In genomic region chr4:48379587-48380140, GRCh38 we compare ENCODE assay signal across 11 cellular contexts. TPM values are rescaled to one million over a fixed set of nuclear protein-coding genes. Genes with fewer than 3 reads are reported as not detected.
DNase-seq lines count a peak whose midpoint lies in the region; TF ChIP-seq lines count a peak whose summit lies in the region.
"Had no signal": no experiment of that assay in that cellular context is flagged by ENCODE, and none has a peak within 500 bp of the region (broad histone marks: within the 10 kb centered on the region; RNA-seq: fewer than 3 reads in every experiment).

No MANE protein-coding gene starts in this region.

- H4K20me1 ChIP-seq in mammary epithelial cell (ENCODE audit: insufficient read depth, low read length) (peaks cover 4% of the 10 kb centered on the region), neural progenitor cell (ENCODE audit: low read depth) (peaks cover 20% of the 10 kb centered on the region), PC-9 (ENCODE audit: insufficient read depth) (no peaks in the 10 kb centered on the region; the same call in none of the 2 replicates)

- H2AFZ ChIP-seq in mammary epithelial cell (ENCODE audit: low read depth, low read length) (no peak overlapping the region), neural progenitor cell (replicated peaks) (no peak overlapping the region), PC-9 (no peak overlapping the region)

- H3K27me3 ChIP-seq in breast epithelium (no peaks in the 10 kb centered on the region), mammary epithelial cell (ENCODE audit: insufficient read depth, low read length) (no peaks in the 10 kb centered on the region), neural progenitor cell (no peaks in the 10 kb centered on the region), esophagus muscularis mucosa (no peaks in the 10 kb centered on the region), PC-9 (ENCODE audit: insufficient read depth, low read depth) (no peaks in the 10 kb centered on the region)

- dilution Hi-C loops in mammary epithelial cell (cut with HindIII; ENCODE audit: low sequenced_read_pairs): no loop called here

- intact Hi-C loops in MCF 10A (cut with micrococcal nuclease) (no loop called here), breast epithelium (cut with DNase I; ENCODE audit: low total_unique reads) (no loop called here), mammary epithelial cell (cut with micrococcal nuclease) (loop anchor here (2.0 kb wide), 2 partner anchors 37 to 63 kb away; no protein-coding TSS in a partner anchor), esophagus muscularis mucosa (cut with DNase I) (no loop called here), PC-9 (cut with micrococcal nuclease; ENCODE audit: unreplicated experiment) (loop anchor here (10.0 kb wide), 1 partner anchor 65 kb away; no protein-coding TSS in a partner anchor)

- no peaks in the 10 kb centered on the region for H3K9me3 Mint-ChIP-seq in MCF 10A (ENCODE audit: unreplicated experiment)
- no peaks in the 10 kb centered on the region for H3K9me3 Mint-ChIP-seq in neural progenitor cell
- H3K9me3 Mint-ChIP-seq: CD4-positive, CD25-positive, alpha-beta regulatory T cell had no signal

- H3K27ac Mint-ChIP-seq in MCF 10A (ENCODE audit: low read depth, unreplicated experiment) (peak overlapping the region; percentile 54), neural progenitor cell (no peak overlapping the region)

- H3K9ac ChIP-seq in mammary epithelial cell (ENCODE audit: insufficient read depth, low read length): no peak overlapping the region
- H3K9ac ChIP-seq in neural progenitor cell: no peak overlapping the region

- no peak for TF ChIP-seq POLR2A in breast epithelium (IDR thresholded peaks at IDR 0.05)
- no peak for TF ChIP-seq POLR2A in esophagus muscularis mucosa (IDR thresholded peaks at IDR 0.05; ENCODE audit: low read depth)

- H3K9me2 ChIP-seq in PC-9 (ENCODE audit: insufficient read depth): no peaks in the 10 kb centered on the region

- POLR2A ChIA-PET in MCF 10A (lab: Yijun Ruan, JAX) (interaction anchor here (2.9 kb wide), 1 partner anchor 37 kb away, joined by 16 read pairs; the partner anchor contains the start of gene SLAIN2), PC-9 (lab: Charles Lee; ENCODE audit: unreplicated experiment) (no interaction called here)

- BruUV-seq in MCF 10A (replicated peaks; lab: Mats Ljungman, UMichigan): no TSS peak
- BruUV-seq in mammary epithelial cell (replicated peaks; lab: Mats Ljungman, UMichigan): no TSS peak
- BruUV-seq in PC-9 (replicated peaks; lab: Mats Ljungman, UMichigan): no TSS peak

- no peaks in the 10 kb centered on the region for H3K27me3 Mint-ChIP-seq in MCF 10A (ENCODE audit: insufficient read depth, unreplicated experiment)
- no peaks in the 10 kb centered on the region for H3K27me3 Mint-ChIP-seq in neural progenitor cell (ENCODE audit: insufficient read depth, low read depth)
- H3K27me3 Mint-ChIP-seq: CD4-positive, CD25-positive, alpha-beta regulatory T cell had no signal

- H3K4me3 Mint-ChIP-seq in MCF 10A (ENCODE audit: unreplicated experiment) (no peak overlapping the region), neural progenitor cell (no peak overlapping the region)
- H3K4me3 Mint-ChIP-seq: CD4-positive, CD25-positive, alpha-beta regulatory T cell had no signal

- TF ChIP-seq CTCF in MCF 10A (IDR thresholded peaks at IDR 0.05; ENCODE audit: unreplicated experiment): no peak
- TF ChIP-seq CTCF in breast epithelium (IDR thresholded peaks at IDR 0.05): no peak
- no peak for TF ChIP-seq CTCF in mammary epithelial cell (conservative IDR thresholded peaks at IDR 0.05 in 1 of 2, IDR thresholded peaks at IDR 0.05 in 1 of 2; ENCODE audit: extremely low read depth in 1 of 2, insufficient read depth in 1 of 2, low read depth in 1 of 2, low read length in 2 of 2)
- TF ChIP-seq CTCF in neural progenitor cell (IDR thresholded peaks at IDR 0.05): no peak
- no peak for TF ChIP-seq CTCF in esophagus muscularis mucosa (IDR thresholded peaks at IDR 0.05)
- no peak for TF ChIP-seq CTCF in PC-9 (conservative IDR thresholded peaks at IDR 0.05)

- H3K9me3 ChIP-seq in breast epithelium: no peaks in the 10 kb centered on the region
- H3K9me3 ChIP-seq in mammary epithelial cell (replicated peaks; ENCODE audit: insufficient read depth, low read length): no peaks in the 10 kb centered on the region
- no peaks in the 10 kb centered on the region for H3K9me3 ChIP-seq in neural progenitor cell (ENCODE audit: low read depth)
- no peaks in the 10 kb centered on the region for H3K9me3 ChIP-seq in esophagus muscularis mucosa
- H3K9me3 ChIP-seq in PC-9 (ENCODE audit: insufficient read depth, low read depth): no peaks in the 10 kb centered on the region

- H3K4me1 Mint-ChIP-seq in MCF 10A (ENCODE audit: insufficient read depth, unreplicated experiment) (peaks cover 25% of the 10 kb centered on the region), neural progenitor cell (peaks cover 4% of the 10 kb centered on the region)

- H3K79me2 ChIP-seq in mammary epithelial cell (ENCODE audit: insufficient read depth, low read length) (peaks cover 34% of the 10 kb centered on the region), neural progenitor cell (ENCODE audit: low read depth) (peaks cover 20% of the 10 kb centered on the region), PC-9 (ENCODE audit: low read depth) (peaks cover 31% of the 10 kb centered on the region)

- H3F3A ChIP-seq in neural progenitor cell (ENCODE audit: low read depth) (no peaks in the 10 kb centered on the region), PC-9 (ENCODE audit: insufficient read depth, low read depth) (peaks cover 21% of the 10 kb centered on the region)

- WGBS in mammary epithelial cell (ENCODE audit: low coverage, missing lambda C conversion rate): 21% methylated on average over 1 of the region's 1 CpG
- 67% methylated on average over 1 of the region's 1 CpG for WGBS in esophagus muscularis mucosa

- CTCF ChIA-PET in MCF 10A (lab: Yijun Ruan, JAX) (interaction anchor here (0.6 kb wide), 1 partner anchor 55 kb away, joined by 3 read pairs; no protein-coding TSS in a partner anchor), mammary epithelial cell (lab: Charles Lee; ENCODE audit: low non-redundant PET) (no interaction called here), PC-9 (lab: Charles Lee) (no interaction called here)

- H3K27ac ChIP-seq in breast epithelium (no peak overlapping the region), mammary epithelial cell (ENCODE audit: insufficient read depth, low read depth, low read length) (no peak overlapping the region), neural progenitor cell (peak overlapping the region; percentile 50), esophagus muscularis mucosa (replicated peaks in 1 of 4) (no peak overlapping the region), PC-9 (no peak overlapping the region)

- no peak for DNase-seq in MCF 10A (ENCODE audit: unreplicated experiment)
- DNase-seq in breast epithelium (ENCODE audit: low spot score in 2 of 2): no peak
- peak; percentile 70 for DNase-seq in SK-N-DZ (ENCODE audit: low spot score)
- no peak for DNase-seq in mammary epithelial cell
- DNase-seq in neural progenitor cell (ENCODE audit: low spot score): no peak
- no peak for DNase-seq in esophagus muscularis mucosa (ENCODE audit: extremely low spot score)
- DNase-seq in kidney tubule cell (ENCODE audit: low spot score): no peak
- no peak for DNase-seq in PC-9
- DNase-seq: CD4-positive, CD25-positive, alpha-beta regulatory T cell; NCI-H1105; NCI-H1694 treated with DMSO at 0.1 percent for 48 hours had no signal

- peak overlapping the region; percentile 14 for H3K4me2 ChIP-seq in mammary epithelial cell (ENCODE audit: insufficient read depth, low read depth, low read length)
- no peak overlapping the region for H3K4me2 ChIP-seq in neural progenitor cell
- no peak overlapping the region for H3K4me2 ChIP-seq in PC-9

- H3K36me3 ChIP-seq in breast epithelium (peaks cover 11% of the 10 kb centered on the region), mammary epithelial cell (ENCODE audit: insufficient read depth, low read length) (peaks cover 8% of the 10 kb centered on the region), neural progenitor cell (peaks cover 17% of the 10 kb centered on the region), esophagus muscularis mucosa (peaks cover 0 to 22% (median 10%) of the 10 kb centered on the region in 4 donors), PC-9 (ENCODE audit: low read depth) (peaks cover 9% of the 10 kb centered on the region; the same call in 1 of the 2 replicates)

- TF ChIP-seq EP300 in esophagus muscularis mucosa (IDR thresholded peaks at IDR 0.05): no peak

- in situ Hi-C loops in mammary epithelial cell (cut with MboI; ENCODE audit: low sequenced_read_pairs in 2 of 2): no loop called here

- H3K36me3 Mint-ChIP-seq in MCF 10A (ENCODE audit: insufficient read depth, unreplicated experiment) (peaks cover 26% of the 10 kb centered on the region), neural progenitor cell (peaks cover 22% of the 10 kb centered on the region)

- H3K4me3 ChIP-seq in breast epithelium (no peak overlapping the region), mammary epithelial cell (replicated peaks in 1 of 3; ENCODE audit: insufficient read depth in 1 of 3, low read depth in 2 of 3, low read length in 3 of 3) (no peak overlapping the region), neural progenitor cell (no peak overlapping the region), esophagus muscularis mucosa (no peak overlapping the region), PC-9 (no peak overlapping the region)

- H3K4me1 ChIP-seq in breast epithelium (no peaks in the 10 kb centered on the region), mammary epithelial cell (ENCODE audit: insufficient read depth, low read length) (peaks cover 28% of the 10 kb centered on the region), neural progenitor cell (peaks cover 25% of the 10 kb centered on the region), esophagus muscularis mucosa (peaks cover 0 to 17% (median 2%) of the 10 kb centered on the region in 4 donors), PC-9 (replicated peaks; ENCODE audit: insufficient read depth) (peaks cover 18% of the 10 kb centered on the region)

RNA-seq across cellular contexts. Expression of gene SLAIN2, which starts 38.3 kb away (rescaled TPM):
- 74.0 and 81.6 TPM in 2 replicates for total RNA-seq in MCF 10A (2022)
- 10 to 100 TPM; 41.6 to 76.6 (median 76.5) TPM for total RNA-seq in breast epithelium
- polyA plus RNA-seq in SK-N-DZ (2014; cell fraction: cytosol; rRNA removed): 8.0 and 8.8 TPM in 2 replicates
- polyA plus RNA-seq in SK-N-DZ (2014; cell fraction: nucleus; rRNA removed): 7.1 and 7.5 TPM in 2 replicates
- 10 to 100 TPM; 79.9 to 95.9 TPM for total RNA-seq in mammary epithelial cell
- 58.0 TPM for polyA plus RNA-seq in mammary epithelial cell
- polyA minus RNA-seq in mammary epithelial cell: 24.3 TPM
- total RNA-seq in neural progenitor cell (ENCODE audit: low replicate concordance): 25.4 and 44.0 TPM in 2 replicates
- 100 to 1,000 TPM in 2 of 4 donors, 10 to 100 TPM in 2; 82.5 to 165 (median 111) TPM for total RNA-seq in esophagus muscularis mucosa
- 31.5 and 70.4 TPM in 2 replicates for total RNA-seq in PC-9 (2021)

Comparison
In these comparisons a context has a peak if more than half of its experiments do, and no peak if none do; other contexts are left out.
1. intact Hi-C loops: an anchor here in mammary epithelial cell (2.0 kb wide) and PC-9 (10.0 kb wide); none called in MCF 10A, breast epithelium and esophagus muscularis mucosa.